Comparison of ENCODE assay signal across 1 cellular context in the genomic region with DNA sequence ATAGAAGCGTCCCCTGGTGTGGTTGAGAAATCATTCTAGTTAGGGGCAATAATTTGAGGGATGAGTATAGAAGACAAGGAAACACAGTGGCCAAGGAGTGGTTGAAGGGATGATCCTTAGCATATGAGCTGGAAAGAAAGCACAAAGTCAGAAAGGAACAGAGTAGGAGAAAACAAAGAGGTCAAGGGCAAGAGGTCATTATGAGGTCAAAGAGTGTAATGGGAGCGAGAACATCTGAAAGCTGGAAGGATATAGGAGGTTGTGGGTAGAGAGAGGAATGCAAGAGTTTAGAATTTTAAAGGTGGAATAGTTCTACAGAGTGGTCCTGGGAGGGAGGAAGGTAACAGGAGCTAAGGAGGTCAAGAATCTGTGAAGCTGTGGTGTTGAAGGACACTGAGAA.
TF ChIP-seq lines count a peak whose summit lies in the region.

No MANE protein-coding gene starts in this region.

TF ChIP-seq in IMR-90, 13 proteins besides CTCF, POLR2A, EP300 and RAD21:
- no peak for TF ChIP-seq ELK1 (IDR thresholded peaks at IDR 0.05; ENCODE audit: borderline replicate concordance, low read depth, low read length)
- no peak for TF ChIP-seq MAZ (IDR thresholded peaks at IDR 0.05; ENCODE audit: borderline replicate concordance, low read depth, low read length)
- TF ChIP-seq CEBPB (IDR thresholded peaks at IDR 0.05; ENCODE audit: low read depth, low read length): no peak
- no peak for TF ChIP-seq RCOR1 (IDR thresholded peaks at IDR 0.05; ENCODE audit: insufficient replicate concordance, low read length)
